In genomic region chr22:23128269-23129108, GRCh38 we compare ENCODE assay signal across 1 cellular context.
TF ChIP-seq lines count a peak whose summit lies in the region.

No MANE protein-coding gene starts in this region.

TF ChIP-seq in IMR-90, 13 proteins besides CTCF, POLR2A, EP300 and RAD21:
- TF ChIP-seq MAZ (IDR thresholded peaks at IDR 0.05; ENCODE audit: borderline replicate concordance, low read depth, low read length) (peak; percentile 74; the same call in 1 of the 2 replicates), SMC3 (IDR thresholded peaks at IDR 0.05; ENCODE audit: low read depth, low read length) (peak; percentile 93), NFE2L2 (IDR thresholded peaks at IDR 0.05; ENCODE audit: low read depth, low read length) (no peak)
